In genomic region chr6:87340230-87340629, GRCh38 we compare ENCODE assay signal across 1 cellular context.
TF ChIP-seq lines count a peak whose summit lies in the region.

No MANE protein-coding gene starts in this region.

TF ChIP-seq in K562, 482 proteins besides CTCF, POLR2A, EP300 and RAD21 (continued from another document):
- TF ChIP-seq, protein P1, sequence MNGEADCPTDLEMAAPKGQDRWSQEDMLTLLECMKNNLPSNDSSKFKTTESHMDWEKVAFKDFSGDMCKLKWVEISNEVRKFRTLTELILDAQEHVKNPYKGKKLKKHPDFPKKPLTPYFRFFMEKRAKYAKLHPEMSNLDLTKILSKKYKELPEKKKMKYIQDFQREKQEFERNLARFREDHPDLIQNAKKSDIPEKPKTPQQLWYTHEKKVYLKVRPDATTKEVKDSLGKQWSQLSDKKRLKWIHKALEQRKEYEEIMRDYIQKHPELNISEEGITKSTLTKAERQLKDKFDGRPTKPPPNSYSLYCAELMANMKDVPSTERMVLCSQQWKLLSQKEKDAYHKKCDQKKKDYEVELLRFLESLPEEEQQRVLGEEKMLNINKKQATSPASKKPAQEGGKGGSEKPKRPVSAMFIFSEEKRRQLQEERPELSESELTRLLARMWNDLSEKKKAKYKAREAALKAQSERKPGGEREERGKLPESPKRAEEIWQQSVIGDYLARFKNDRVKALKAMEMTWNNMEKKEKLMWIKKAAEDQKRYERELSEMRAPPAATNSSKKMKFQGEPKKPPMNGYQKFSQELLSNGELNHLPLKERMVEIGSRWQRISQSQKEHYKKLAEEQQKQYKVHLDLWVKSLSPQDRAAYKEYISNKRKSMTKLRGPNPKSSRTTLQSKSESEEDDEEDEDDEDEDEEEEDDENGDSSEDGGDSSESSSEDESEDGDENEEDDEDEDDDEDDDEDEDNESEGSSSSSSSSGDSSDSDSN (IDR thresholded peaks at IDR 0.05; ENCODE audit: borderline replicate concordance in 1 of 2, low read depth in 2 of 2, low read length in 2 of 2): no peak
- TF ChIP-seq PTBP1 (IDR thresholded peaks at IDR 0.05; ENCODE audit: low read depth, low read length): no peak
- TF ChIP-seq TEAD2 (tag; IDR thresholded peaks at IDR 0.05): no peak
- no peak for TF ChIP-seq SOX6 (IDR thresholded peaks at IDR 0.05)
- no peak for TF ChIP-seq KLF10 (CRISPR knock-in tag; IDR thresholded peaks at IDR 0.05)
- TF ChIP-seq, protein P2, sequence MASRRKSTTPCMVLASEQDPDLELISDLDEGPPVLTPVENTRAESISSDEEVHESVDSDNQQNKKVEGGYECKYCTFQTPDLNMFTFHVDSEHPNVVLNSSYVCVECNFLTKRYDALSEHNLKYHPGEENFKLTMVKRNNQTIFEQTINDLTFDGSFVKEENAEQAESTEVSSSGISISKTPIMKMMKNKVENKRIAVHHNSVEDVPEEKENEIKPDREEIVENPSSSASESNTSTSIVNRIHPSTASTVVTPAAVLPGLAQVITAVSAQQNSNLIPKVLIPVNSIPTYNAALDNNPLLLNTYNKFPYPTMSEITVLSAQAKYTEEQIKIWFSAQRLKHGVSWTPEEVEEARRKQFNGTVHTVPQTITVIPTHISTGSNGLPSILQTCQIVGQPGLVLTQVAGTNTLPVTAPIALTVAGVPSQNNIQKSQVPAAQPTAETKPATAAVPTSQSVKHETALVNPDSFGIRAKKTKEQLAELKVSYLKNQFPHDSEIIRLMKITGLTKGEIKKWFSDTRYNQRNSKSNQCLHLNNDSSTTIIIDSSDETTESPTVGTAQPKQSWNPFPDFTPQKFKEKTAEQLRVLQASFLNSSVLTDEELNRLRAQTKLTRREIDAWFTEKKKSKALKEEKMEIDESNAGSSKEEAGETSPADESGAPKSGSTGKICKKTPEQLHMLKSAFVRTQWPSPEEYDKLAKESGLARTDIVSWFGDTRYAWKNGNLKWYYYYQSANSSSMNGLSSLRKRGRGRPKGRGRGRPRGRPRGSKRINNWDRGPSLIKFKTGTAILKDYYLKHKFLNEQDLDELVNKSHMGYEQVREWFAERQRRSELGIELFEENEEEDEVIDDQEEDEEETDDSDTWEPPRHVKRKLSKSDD (conservative IDR thresholded peaks at IDR 0.05; ENCODE audit: low read length): no peak
- TF ChIP-seq, protein P3, sequence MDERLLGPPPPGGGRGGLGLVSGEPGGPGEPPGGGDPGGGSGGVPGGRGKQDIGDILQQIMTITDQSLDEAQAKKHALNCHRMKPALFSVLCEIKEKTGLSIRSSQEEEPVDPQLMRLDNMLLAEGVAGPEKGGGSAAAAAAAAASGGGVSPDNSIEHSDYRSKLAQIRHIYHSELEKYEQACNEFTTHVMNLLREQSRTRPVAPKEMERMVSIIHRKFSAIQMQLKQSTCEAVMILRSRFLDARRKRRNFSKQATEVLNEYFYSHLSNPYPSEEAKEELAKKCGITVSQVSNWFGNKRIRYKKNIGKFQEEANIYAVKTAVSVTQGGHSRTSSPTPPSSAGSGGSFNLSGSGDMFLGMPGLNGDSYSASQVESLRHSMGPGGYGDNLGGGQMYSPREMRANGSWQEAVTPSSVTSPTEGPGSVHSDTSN (CRISPR knock-in tag; IDR thresholded peaks at IDR 0.05; ENCODE audit: low read depth): no peak
- TF ChIP-seq, protein P3 (tag; conservative IDR thresholded peaks at IDR 0.05; ENCODE audit: low read depth): peak; percentile 85
- no peak for TF ChIP-seq ZNF586 (CRISPR knock-in tag; conservative IDR thresholded peaks at IDR 0.05)
- TF ChIP-seq RCOR1 (IDR thresholded peaks at IDR 0.05; ENCODE audit: borderline replicate concordance in 1 of 2, low read depth in 2 of 2, low read length in 2 of 2): no peak
- TF ChIP-seq, protein P4, sequence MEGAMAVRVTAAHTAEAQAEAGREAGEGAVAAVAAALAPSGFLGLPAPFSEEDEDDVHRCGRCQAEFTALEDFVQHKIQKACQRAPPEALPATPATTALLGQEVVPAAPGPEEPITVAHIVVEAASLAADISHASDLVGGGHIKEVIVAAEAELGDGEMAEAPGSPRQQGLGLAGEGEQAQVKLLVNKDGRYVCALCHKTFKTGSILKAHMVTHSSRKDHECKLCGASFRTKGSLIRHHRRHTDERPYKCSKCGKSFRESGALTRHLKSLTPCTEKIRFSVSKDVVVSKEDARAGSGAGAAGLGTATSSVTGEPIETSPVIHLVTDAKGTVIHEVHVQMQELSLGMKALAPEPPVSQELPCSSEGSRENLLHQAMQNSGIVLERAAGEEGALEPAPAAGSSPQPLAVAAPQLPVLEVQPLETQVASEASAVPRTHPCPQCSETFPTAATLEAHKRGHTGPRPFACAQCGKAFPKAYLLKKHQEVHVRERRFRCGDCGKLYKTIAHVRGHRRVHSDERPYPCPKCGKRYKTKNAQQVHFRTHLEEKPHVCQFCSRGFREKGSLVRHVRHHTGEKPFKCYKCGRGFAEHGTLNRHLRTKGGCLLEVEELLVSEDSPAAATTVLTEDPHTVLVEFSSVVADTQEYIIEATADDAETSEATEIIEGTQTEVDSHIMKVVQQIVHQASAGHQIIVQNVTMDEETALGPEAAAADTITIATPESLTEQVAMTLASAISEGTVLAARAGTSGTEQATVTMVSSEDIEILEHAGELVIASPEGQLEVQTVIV (CRISPR knock-in tag; IDR thresholded peaks at IDR 0.05; ENCODE audit: borderline replicate concordance): peak; percentile 84; the same call in 1 of the 2 replicates
- TF ChIP-seq MXD1 (CRISPR knock-in tag; IDR thresholded peaks at IDR 0.05; ENCODE audit: borderline replicate concordance, poor library complexity, severe bottlenecking): no peak
- no peak for TF ChIP-seq MCM2 (IDR thresholded peaks at IDR 0.05; ENCODE audit: low read depth)
- no peak for TF ChIP-seq MYBL2 (IDR thresholded peaks at IDR 0.05; ENCODE audit: low read depth)
- no peak for TF ChIP-seq MYBL2 (CRISPR knock-in tag; IDR thresholded peaks at IDR 0.05; ENCODE audit: borderline replicate concordance)
- TF ChIP-seq ZKSCAN3 (CRISPR knock-in tag; IDR thresholded peaks at IDR 0.05): no peak
- no peak for TF ChIP-seq SLC30A9 (CRISPR knock-in tag; IDR thresholded peaks at IDR 0.05)
- no peak for TF ChIP-seq SREBF1 (IDR thresholded peaks at IDR 0.05; ENCODE audit: borderline replicate concordance, low read depth, low read length)
- TF ChIP-seq MGA (IDR thresholded peaks at IDR 0.05): peak; percentile 49; the same call in 1 of the 2 replicates
- TF ChIP-seq PRMT5 (CRISPR knock-in tag; IDR thresholded peaks at IDR 0.05): no peak
- TF ChIP-seq TRIM28 (IDR thresholded peaks at IDR 0.05): no peak
- no peak for TF ChIP-seq USF2 (CRISPR knock-in tag; IDR thresholded peaks at IDR 0.05)
- peak; percentile 28; the same call in 1 of the 2 replicates for TF ChIP-seq ARID1B (IDR thresholded peaks at IDR 0.05)
- TF ChIP-seq ERF (CRISPR knock-in tag; IDR thresholded peaks at IDR 0.05): no peak
- TF ChIP-seq ZNF408 (CRISPR knock-in tag; IDR thresholded peaks at IDR 0.05; ENCODE audit: low read depth): no peak
- TF ChIP-seq STAG1 (CRISPR knock-in tag; IDR thresholded peaks at IDR 0.05; ENCODE audit: borderline replicate concordance): no peak
- no peak for TF ChIP-seq RBFOX2 (IDR thresholded peaks at IDR 0.05; ENCODE audit: low read depth, low read length)
- TF ChIP-seq NFXL1 (CRISPR knock-in tag; IDR thresholded peaks at IDR 0.05): no peak
- no peak for TF ChIP-seq E2F4 (CRISPR knock-in tag; IDR thresholded peaks at IDR 0.05; ENCODE audit: low read depth)
